In the genomic region with DNA sequence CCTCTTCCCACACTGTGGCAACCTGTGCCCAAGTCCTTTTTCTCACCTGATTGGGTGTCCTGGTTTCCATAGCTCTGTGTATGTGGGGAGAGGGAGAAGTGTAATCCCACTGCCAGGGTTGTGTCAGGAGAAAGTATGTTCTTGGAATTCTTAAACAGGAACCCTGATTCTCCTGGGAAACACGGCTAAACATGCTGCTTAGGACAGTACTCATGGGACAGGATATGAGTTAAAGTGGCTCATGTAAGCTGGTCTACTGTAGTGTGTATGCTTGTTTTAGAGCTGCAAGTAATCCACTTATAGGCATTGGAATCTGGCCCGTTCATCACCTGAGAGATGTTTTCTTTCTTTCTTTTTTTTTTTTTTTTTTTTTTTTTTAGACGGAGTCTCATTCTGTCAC, we compare ENCODE assay signal across 21 cellular contexts. TPM values are rescaled to one million over a fixed set of nuclear protein-coding genes. Genes with fewer than 3 reads are reported as not detected.
"Had no signal": no experiment of that assay in that cellular context is flagged by ENCODE, and none has a peak within 500 bp of the region (broad histone marks: within the 10 kb centered on the region; RNA-seq: fewer than 3 reads in every experiment).

No MANE protein-coding gene starts in this region.

- ATAC-seq: Panc1, PC-3 had no signal

- H3K27me3 ChIP-seq: MG63 had no signal

- H3K4me2 ChIP-seq: SK-N-SH had no signal

- H3K9ac ChIP-seq: SK-N-SH had no signal

- DNase-seq: Karpas-422, KG1, MG63, NCI-H1092, NCI-H1105 treated with DMSO at 0.1 percent for 48 hours, NCI-H1417 treated with DMSO at 0.1 percent for 48 hours, NCI-H146, NCI-H1694 treated with DMSO at 0.1 percent for 48 hours, NCI-H1930, NCI-H2081, NCI-H2107, NCI-H2227 treated with DMSO at 0.1 percent for 48 hours, NCI-H524, NCI-H69, NCI-H774, PC-3, SHP77, SK-N-SH, SW 1271 had no signal

- H3K36me3 ChIP-seq: MG63 had no signal

- H3K9me3 ChIP-seq: MG63, SK-N-SH had no signal

- H3K4me3 ChIP-seq: MG63 had no signal

RNA-seq across cellular contexts. Expression of gene ARHGEF28, which starts 23.9 kb away (rescaled TPM):
- total RNA-seq: OCI-LY7 had no signal
